ENCODE assay signal across 1 cellular context in genomic region chr10:93254180-93254847, GRCh38.
TF ChIP-seq lines count a peak whose summit lies in the region.

No MANE protein-coding gene starts in this region.

TF ChIP-seq in HepG2, 621 proteins besides CTCF, POLR2A, EP300 and RAD21 (continued from another document and continues in another):
- no peak for TF ChIP-seq ZBTB4 (CRISPR knock-in tag; IDR thresholded peaks at IDR 0.05; ENCODE audit: borderline replicate concordance)
- TF ChIP-seq NFE2L2 (IDR thresholded peaks at IDR 0.05; ENCODE audit: low read length) = no peak
- TF ChIP-seq HNRNPL (IDR thresholded peaks at IDR 0.05; ENCODE audit: low read depth, low read length) = no peak
- TF ChIP-seq ZNF274 (CRISPR knock-in tag; IDR thresholded peaks at IDR 0.05) = no peak
- TF ChIP-seq ZZZ3 (CRISPR knock-in tag; IDR thresholded peaks at IDR 0.05; ENCODE audit: borderline replicate concordance) = no peak
- TF ChIP-seq PHB2 (IDR thresholded peaks at IDR 0.05; ENCODE audit: partially characterized antibody) = no peak
- TF ChIP-seq ZNF33A (CRISPR knock-in tag; IDR thresholded peaks at IDR 0.05; ENCODE audit: borderline replicate concordance) = no peak
- TF ChIP-seq HNF4A (CRISPR knock-in tag; IDR thresholded peaks at IDR 0.05) = peak; percentile 98
- no peak for TF ChIP-seq MIER2 (CRISPR knock-in tag; IDR thresholded peaks at IDR 0.05)
- no peak for TF ChIP-seq HHEX (CRISPR knock-in tag; IDR thresholded peaks at IDR 0.05)
- TF ChIP-seq ZNF281 (CRISPR knock-in tag; IDR thresholded peaks at IDR 0.05; ENCODE audit: borderline replicate concordance) = no peak
- no peak for TF ChIP-seq ZNF432 (CRISPR knock-in tag; IDR thresholded peaks at IDR 0.05; ENCODE audit: borderline replicate concordance)
- TF ChIP-seq SETDB1 (CRISPR knock-in tag; IDR thresholded peaks at IDR 0.05; ENCODE audit: borderline replicate concordance) = no peak
- TF ChIP-seq BCL6 (CRISPR knock-in tag; IDR thresholded peaks at IDR 0.05) = peak; percentile 54; the same call in 1 of the 2 replicates
- TF ChIP-seq, protein P1, sequence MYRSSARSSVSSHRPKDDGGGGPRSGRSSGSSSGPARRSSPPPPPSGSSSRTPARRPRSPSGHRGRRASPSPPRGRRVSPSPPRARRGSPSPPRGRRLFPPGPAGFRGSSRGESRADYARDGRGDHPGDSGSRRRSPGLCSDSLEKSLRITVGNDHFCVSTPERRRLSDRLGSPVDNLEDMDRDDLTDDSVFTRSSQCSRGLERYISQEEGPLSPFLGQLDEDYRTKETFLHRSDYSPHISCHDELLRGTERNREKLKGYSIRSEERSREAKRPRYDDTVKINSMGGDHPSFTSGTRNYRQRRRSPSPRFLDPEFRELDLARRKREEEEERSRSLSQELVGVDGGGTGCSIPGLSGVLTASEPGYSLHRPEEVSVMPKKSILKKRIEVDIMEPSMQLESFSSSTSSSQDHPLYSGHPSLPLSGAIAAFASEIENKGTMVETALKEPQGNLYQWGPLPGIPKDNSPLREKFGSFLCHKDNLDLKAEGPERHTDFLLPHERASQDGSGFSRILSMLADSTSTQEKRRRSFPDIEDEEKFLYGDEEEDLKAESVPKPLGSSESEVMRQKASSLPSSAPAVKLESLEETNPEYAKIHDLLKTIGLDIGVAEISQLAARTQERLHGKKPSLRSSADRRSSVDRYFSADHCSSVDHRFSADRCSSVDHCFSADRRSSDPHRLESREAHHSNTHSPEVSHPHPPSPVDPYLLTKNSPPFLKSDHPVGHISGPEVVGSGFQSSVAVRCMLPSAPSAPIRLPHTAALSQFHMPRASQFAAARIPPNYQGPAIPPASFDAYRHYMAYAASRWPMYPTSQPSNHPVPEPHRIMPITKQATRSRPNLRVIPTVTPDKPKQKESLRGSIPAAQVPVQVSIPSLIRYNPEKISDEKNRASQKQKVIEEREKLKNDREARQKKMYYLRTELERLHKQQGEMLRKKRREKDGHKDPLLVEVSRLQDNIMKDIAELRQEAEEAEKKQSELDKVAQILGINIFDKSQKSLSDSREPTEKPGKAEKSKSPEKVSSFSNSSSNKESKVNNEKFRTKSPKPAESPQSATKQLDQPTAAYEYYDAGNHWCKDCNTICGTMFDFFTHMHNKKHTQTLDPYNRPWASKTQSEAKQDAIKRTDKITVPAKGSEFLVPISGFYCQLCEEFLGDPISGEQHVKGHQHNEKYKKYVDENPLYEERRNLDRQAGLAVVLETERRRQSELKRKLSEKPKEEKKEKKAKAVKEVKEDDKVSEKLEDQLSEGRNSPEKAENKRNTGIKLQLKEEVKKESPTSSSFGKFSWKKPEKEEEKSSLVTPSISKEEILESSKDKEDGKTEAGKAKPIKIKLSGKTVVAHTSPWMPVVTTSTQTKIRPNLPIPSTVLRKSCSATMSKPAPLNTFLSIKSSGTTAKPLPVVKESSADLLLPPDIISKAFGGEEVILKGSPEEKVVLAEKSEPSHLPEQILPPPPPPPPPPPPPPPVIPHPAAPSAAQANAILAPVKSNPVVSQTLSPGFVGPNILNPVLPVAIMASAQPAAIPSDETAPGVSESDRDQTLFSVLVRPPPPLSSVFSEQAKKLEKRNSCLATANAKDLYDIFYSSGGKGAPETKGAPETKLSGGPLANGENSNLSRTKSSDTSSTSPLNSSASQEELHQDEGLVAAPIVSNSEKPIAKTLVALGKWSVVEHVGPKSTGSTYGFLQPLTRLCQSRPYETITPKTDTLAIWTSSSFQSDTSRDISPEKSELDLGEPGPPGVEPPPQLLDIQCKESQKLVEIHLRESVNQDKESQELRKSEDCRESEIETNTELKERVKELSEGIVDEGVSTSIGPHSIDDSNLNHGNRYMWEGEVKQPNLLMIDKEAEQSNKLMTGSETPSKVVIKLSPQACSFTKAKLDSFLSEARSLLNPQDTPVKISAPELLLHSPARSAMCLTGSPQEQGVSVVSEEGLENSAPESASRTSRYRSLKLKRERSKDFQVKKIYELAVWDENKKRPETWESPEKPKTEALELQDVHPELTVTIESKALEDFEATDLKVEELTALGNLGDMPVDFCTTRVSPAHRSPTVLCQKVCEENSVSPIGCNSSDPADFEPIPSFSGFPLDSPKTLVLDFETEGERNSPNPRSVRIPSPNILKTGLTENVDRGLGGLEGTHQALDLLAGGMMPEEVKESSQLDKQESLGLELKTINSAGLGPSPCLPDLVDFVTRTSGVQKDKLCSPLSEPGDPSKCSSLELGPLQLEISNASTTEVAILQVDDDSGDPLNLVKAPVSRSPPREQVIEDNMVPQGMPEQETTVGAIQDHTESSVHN (CRISPR knock-in tag; IDR thresholded peaks at IDR 0.05) = no peak
- TF ChIP-seq ZSCAN29 (CRISPR knock-in tag; conservative IDR thresholded peaks at IDR 0.05) = no peak
- no peak for TF ChIP-seq HMGA1 (CRISPR knock-in tag; conservative IDR thresholded peaks at IDR 0.05)
- TF ChIP-seq IKZF4 (CRISPR knock-in tag; IDR thresholded peaks at IDR 0.05; ENCODE audit: borderline replicate concordance, low read depth, not compliant biosample characterization) = no peak
- TF ChIP-seq NR2C2 (CRISPR knock-in tag; IDR thresholded peaks at IDR 0.05; ENCODE audit: borderline replicate concordance) = peak; percentile 43; the same call in 1 of the 2 replicates
- no peak for TF ChIP-seq ZBTB3 (CRISPR knock-in tag; IDR thresholded peaks at IDR 0.05; ENCODE audit: borderline replicate concordance, low read depth)
- peak; percentile 70 for TF ChIP-seq MLX (CRISPR knock-in tag; IDR thresholded peaks at IDR 0.05)
- TF ChIP-seq CENPX (CRISPR knock-in tag; IDR thresholded peaks at IDR 0.05) = no peak
- TF ChIP-seq ZNF350 (CRISPR knock-in tag; IDR thresholded peaks at IDR 0.05; ENCODE audit: borderline replicate concordance, low read depth) = no peak; the same call in 1 of the 2 replicates
- no peak for TF ChIP-seq ZNF646 (CRISPR knock-in tag; IDR thresholded peaks at IDR 0.05)
- peak; percentile 53; the same call in 1 of the 2 replicates for TF ChIP-seq GFI1 (CRISPR knock-in tag; IDR thresholded peaks at IDR 0.05; ENCODE audit: borderline replicate concordance)
- TF ChIP-seq PRPF4 (IDR thresholded peaks at IDR 0.05; ENCODE audit: low read depth, low read length, poor library complexity, severe bottlenecking) = no peak
- TF ChIP-seq ZNF230 (CRISPR knock-in tag; IDR thresholded peaks at IDR 0.05) = no peak
- TF ChIP-seq CCAR2 (optimal IDR thresholded peaks at IDR 0.05; ENCODE audit: low read depth, low read length) = no peak
- TF ChIP-seq HOXA7 (CRISPR knock-in tag; IDR thresholded peaks at IDR 0.05) = no peak
- TF ChIP-seq SMARCE1 (IDR thresholded peaks at IDR 0.05; ENCODE audit: borderline replicate concordance) = no peak
- TF ChIP-seq ZNF652 (CRISPR knock-in tag; IDR thresholded peaks at IDR 0.05; ENCODE audit: borderline replicate concordance, low read depth) = 0 out of 2 replicates have a peak, but pooled peaks have one; percentile 24
- TF ChIP-seq YY1 (IDR thresholded peaks at IDR 0.05; ENCODE audit: insufficient read depth, insufficient replicate concordance, low read depth, low read length) = no peak
- TF ChIP-seq ZNF124 (CRISPR knock-in tag; IDR thresholded peaks at IDR 0.05) = no peak
- no peak for TF ChIP-seq ZNF12 (CRISPR knock-in tag; IDR thresholded peaks at IDR 0.05)
- TF ChIP-seq UBTF (CRISPR knock-in tag; IDR thresholded peaks at IDR 0.05) = no peak
- no peak for TF ChIP-seq SMAD9 (CRISPR knock-in tag; IDR thresholded peaks at IDR 0.05)
